8 cellular contexts compared by ENCODE assay signal in genomic region chr9:117019242-117019641, GRCh38.
"Had no signal": no experiment of that assay in that cellular context is flagged by ENCODE, and none has a peak within 500 bp of the region (broad histone marks: within the 10 kb centered on the region; RNA-seq: fewer than 3 reads in every experiment).

No MANE protein-coding gene starts in this region.

- H3K4me1 ChIP-seq: HAP-1 had no signal

- H3K4me3 ChIP-seq: GM23248, HAP-1 had no signal

- H3K9ac ChIP-seq: GM23248 had no signal

- H3K36me3 ChIP-seq: HAP-1 had no signal

- DNase-seq: GM23248, GOT3, H7, HFFc6 had no signal

- H3K27ac ChIP-seq: GM23248, HL-60 had no signal

- H2AFZ ChIP-seq: GM23248 had no signal

- ATAC-seq: HCT116, HepG2 had no signal

- H3K9me3 ChIP-seq: HAP-1 had no signal
